ENCODE assay signal across 8 cellular contexts in the genomic region with DNA sequence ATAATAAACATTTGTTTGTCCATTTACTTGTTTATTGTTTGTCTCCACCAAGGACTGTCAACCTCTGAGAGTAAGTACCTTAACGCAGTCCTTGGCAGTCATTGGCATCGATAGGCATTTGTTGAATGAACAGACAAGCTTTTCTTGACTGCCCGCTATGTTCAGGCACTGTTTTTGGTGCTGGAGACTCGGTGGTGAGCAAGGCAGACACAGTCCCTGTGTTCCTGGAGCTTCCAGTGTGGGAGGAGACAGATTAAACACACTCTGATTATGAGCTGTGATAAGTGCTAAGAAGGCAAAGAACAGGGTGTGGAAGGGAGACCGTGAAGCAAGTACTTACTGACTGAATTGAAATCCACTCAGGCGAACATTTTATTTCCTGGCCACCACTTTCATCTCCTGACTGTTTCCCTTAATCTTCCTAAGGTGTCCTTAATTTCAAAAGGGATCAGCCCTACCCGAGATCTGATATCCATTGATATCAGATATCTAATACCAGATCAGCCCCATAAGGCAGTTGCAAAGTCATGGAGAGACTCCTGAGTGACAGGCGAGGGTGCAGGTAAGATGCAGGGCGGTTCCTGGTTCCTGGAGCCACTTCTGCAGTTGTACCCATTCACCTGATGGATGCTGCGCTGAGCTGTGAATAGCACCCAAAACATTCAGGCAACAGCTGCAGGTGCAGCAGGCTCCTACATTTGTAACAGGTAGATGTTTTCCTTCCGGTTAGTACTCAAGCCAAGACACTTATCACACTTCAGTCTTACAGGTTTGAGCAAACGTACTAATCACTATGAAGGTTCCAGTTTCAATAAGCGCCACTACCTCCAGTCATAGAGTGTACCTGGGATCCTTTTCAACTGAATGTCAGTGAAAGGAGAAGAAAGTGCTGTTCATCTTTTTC. TPM values are rescaled to one million over a fixed set of nuclear protein-coding genes. Genes with fewer than 3 reads are reported as not detected.
DNase-seq lines count a peak whose midpoint lies in the region; ATAC-seq, FAIRE-seq and TF ChIP-seq lines count a peak whose summit lies in the region.

No MANE protein-coding gene starts in this region.

- DNase-seq in BJ (ENCODE audit: low read depth) (no peak), UCSD-AML1 (lab: John Stamatoyannopoulos, UW; ENCODE audit: unreplicated experiment) (peak; percentile 23), erythroblast (lab: John Stamatoyannopoulos, UW) (peak; percentile 81 to 83), trophoblast cell (no peak), GM19239 (ENCODE audit: insufficient read length, low spot score) (no peak)

- H3K9me3 ChIP-seq in trophoblast cell (ENCODE audit: insufficient read depth, low read depth, low read length): no peaks in the 10 kb centered on the region

- H3K4ac ChIP-seq in trophoblast cell (ENCODE audit: low read depth, low read length): no peak overlapping the region

- POLR2A ChIA-PET in BJ (lab: Charles Lee): no interaction called here

- H3K36me3 ChIP-seq in BJ (ENCODE audit: control insufficient read depth, insufficient read depth, low read length): no peaks in the 10 kb centered on the region
- no peaks in the 10 kb centered on the region for H3K36me3 ChIP-seq in trophoblast cell (ENCODE audit: control insufficient read depth in 1 of 2, insufficient read depth in 2 of 2, low read length in 2 of 2)

- H4K91ac ChIP-seq in trophoblast cell (ENCODE audit: low read depth, low read length): no peak overlapping the region

- no peak overlapping the region for H4K12ac ChIP-seq in trophoblast cell (ENCODE audit: low read depth, low read length)

- ATAC-seq in GM21447 (IDR thresholded peaks at IDR 0.05; ENCODE audit: unreplicated experiment) (peak; percentile 56), GM18870 (IDR thresholded peaks at IDR 0.05; ENCODE audit: unreplicated experiment) (no peak), HG02763 (IDR thresholded peaks at IDR 0.05; ENCODE audit: unreplicated experiment) (no peak)

- peaks cover 6% of the 10 kb centered on the region for H3K79me2 ChIP-seq in trophoblast cell (ENCODE audit: control insufficient read depth, insufficient read depth, low read length, poor library complexity)

- no peak overlapping the region for H3K9ac ChIP-seq in trophoblast cell (ENCODE audit: low read length)

- TF ChIP-seq POLR2A in erythroblast (IDR thresholded peaks at IDR 0.05; ENCODE audit: low read length): peak; percentile 40

- H3K4me3 ChIP-seq in BJ (ENCODE audit: low read depth, low read length) (peak overlapping the region; percentile 96; the same call in 1 of the 2 replicates), trophoblast cell (ENCODE audit: low read depth, low read length) (no peak overlapping the region)

- H3K23ac ChIP-seq in trophoblast cell (ENCODE audit: low read length): no peak overlapping the region

- H3K4me1 ChIP-seq in trophoblast cell (ENCODE audit: control insufficient read depth in 1 of 2, insufficient read depth in 2 of 2, low read length in 2 of 2): peaks cover 2 to 11% of the 10 kb centered on the region in 2 experiments

- no peak overlapping the region for H2BK5ac ChIP-seq in trophoblast cell (ENCODE audit: low read depth, low read length, poor library complexity)

- peaks cover 7% of the 10 kb centered on the region for H3K79me1 ChIP-seq in trophoblast cell (ENCODE audit: low read length)

- H2BK120ac ChIP-seq in trophoblast cell (ENCODE audit: insufficient read depth, low read length, poor library complexity): no peak overlapping the region

- CTCF ChIA-PET in BJ (lab: Yijun Ruan, JAX): interaction anchor here (1.3 to 1.4 kb wide), 2 partner anchors 20 to 319 kb away, joined by 3 to 4 read pairs; no protein-coding TSS in a partner anchor

- TF ChIP-seq CTCF in BJ (IDR thresholded peaks at IDR 0.05; ENCODE audit: insufficient read depth, low read depth, low read length): no peak

- H3K27me3 ChIP-seq in BJ (ENCODE audit: control insufficient read depth, insufficient read depth, low read length) (no peaks in the 10 kb centered on the region), trophoblast cell (ENCODE audit: insufficient read depth, low read length) (no peaks in the 10 kb centered on the region)

- H3K27ac ChIP-seq in trophoblast cell (ENCODE audit: low read depth, low read length): no peak overlapping the region

- H2AK5ac ChIP-seq in trophoblast cell (ENCODE audit: low read length): no peak overlapping the region

- WGBS in trophoblast cell (ENCODE audit: extremely low coverage, insufficient coverage, insufficient read length): no CpG with 5 or more reads among the region's 13 CpGs

- no peak for FAIRE-seq in GM19239 (lab: Jason Lieb, UNC)

- H3K14ac ChIP-seq in trophoblast cell (ENCODE audit: low read length): no peak overlapping the region

- peak overlapping the region; percentile 85 for H3K4me2 ChIP-seq in trophoblast cell (ENCODE audit: low read length)

- no peak overlapping the region for H4K8ac ChIP-seq in trophoblast cell (ENCODE audit: low read depth, low read length)

- H2AFZ ChIP-seq in trophoblast cell (ENCODE audit: insufficient read depth, low read length, poor library complexity): no peak overlapping the region

- H2BK12ac ChIP-seq in trophoblast cell (ENCODE audit: low read length): no peak overlapping the region

- no peak overlapping the region for H3K18ac ChIP-seq in trophoblast cell (ENCODE audit: low read length)

RNA-seq across cellular contexts. Expression of a gene that starts 1.5 kb away (rescaled TPM):
- 21.2 and 24.2 TPM in 2 replicates for polyA plus RNA-seq in BJ (2011; rRNA removed)
- polyA minus RNA-seq in BJ (2011; rRNA and poly(A)+ RNA removed): 27.4 and 28.3 TPM in 2 replicates
- 9.9 and 10.0 TPM in 2 replicates for polyA plus RNA-seq in trophoblast cell (2013)

RNA-seq across cellular contexts. Expression of a gene that starts 42.7 kb away (rescaled TPM):
- polyA plus RNA-seq in BJ (2011; rRNA removed): 5.8 and 8.1 TPM in 2 replicates
- polyA minus RNA-seq in BJ (2011; rRNA and poly(A)+ RNA removed): 6.0 and 6.6 TPM in 2 replicates
- polyA plus RNA-seq in trophoblast cell (2013): 7.2 and 7.3 TPM in 2 replicates

RNA-seq across cellular contexts. Expression of a gene that starts 48.5 kb away (rescaled TPM):
- 0.61 and 0.76 TPM in 2 replicates for polyA plus RNA-seq in BJ (2011; rRNA removed)
- polyA minus RNA-seq in BJ (2011; rRNA and poly(A)+ RNA removed): 0.95 and 1.4 TPM in 2 replicates
- 2.6 and 3.3 TPM in 2 replicates for polyA plus RNA-seq in trophoblast cell (2013)

Comparison
In these comparisons a context has a peak if more than half of its experiments do, and no peak if none do; other contexts are left out.
1. DNase-seq: peak in UCSD-AML1 (single experiment) and erythroblast (2 of 2); none in BJ (single experiment), trophoblast cell (0 of 2) and GM19239 (single experiment).